In the genomic region with DNA sequence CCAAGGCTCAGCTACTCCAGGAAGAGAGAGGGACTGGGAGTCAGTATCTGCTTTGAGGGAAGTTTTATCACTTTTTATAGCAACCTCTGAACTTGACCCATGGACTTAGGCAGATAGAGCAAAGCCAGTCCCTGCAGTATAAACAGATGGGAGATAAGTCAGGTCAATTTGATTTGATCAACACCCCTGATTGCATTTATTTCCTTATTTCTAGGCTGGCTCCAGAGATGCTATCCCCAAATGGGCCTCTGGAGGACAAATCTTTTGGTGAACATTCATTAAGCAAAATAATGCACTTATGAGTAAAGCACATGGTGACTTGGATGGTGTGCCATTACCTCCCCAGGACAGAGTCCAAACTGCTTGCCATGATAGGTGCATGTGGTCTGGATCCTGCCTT, we compare ENCODE assay signal across 23 cellular contexts. TPM values are rescaled to one million over a fixed set of nuclear protein-coding genes. Genes with fewer than 3 reads are reported as not detected.
DNase-seq lines count a peak whose midpoint lies in the region; ATAC-seq and TF ChIP-seq lines count a peak whose summit lies in the region.
"Had no signal": no experiment of that assay in that cellular context is flagged by ENCODE, and none has a peak within 500 bp of the region (broad histone marks: within the 10 kb centered on the region; RNA-seq: fewer than 3 reads in every experiment).

No MANE protein-coding gene starts in this region.

- H3K9me3 ChIP-seq in heart right ventricle: no peaks in the 10 kb centered on the region
- no peaks in the 10 kb centered on the region for H3K9me3 ChIP-seq in mucosa of descending colon
- H3K9me3 ChIP-seq: BLaER1 treated with 17β-estradiol and CSF1 and Interleukin-3, amounts not matched to agents 10 nM and 100 nM had no signal

- DNase-seq in Right ventricle myocardium superior (no peak), heart right ventricle (no peak), mucosa of descending colon (peak in 1 of 3 donors; percentile 39), GM19240 (ENCODE audit: insufficient read length, low spot score) (no peak), NCI-H446 (lab: John Stamatoyannopoulos, UW) (no peak), T1000 (lab: John Stamatoyannopoulos, UW) (no peak)
- DNase-seq: 8988T; CD8-positive, alpha-beta T cell; DND-41; HCEC 1CT; KG1; NCI-H1092 treated with DMSO at 0.1 percent for 48 hours; NCI-H146; NCI-H2029; NCI-H2227 treated with DMSO at 0.1 percent for 48 hours; NCI-H510A treated with DMSO at 0.1 percent for 48 hours; NCI-H748 treated with DMSO at 0.1 percent for 48 hours; PC-9 had no signal

- no peaks in the 10 kb centered on the region for H3K36me3 ChIP-seq in heart right ventricle
- no peaks in the 10 kb centered on the region for H3K36me3 ChIP-seq in mucosa of descending colon (ENCODE audit: low read depth)
- H3K36me3 ChIP-seq: BLaER1 treated with 17β-estradiol and CSF1 and Interleukin-3, amounts not matched to agents 10 nM and 100 nM had no signal

- intact Hi-C loops in Right ventricle myocardium superior (cut with DNase I) (no loop called here), heart right ventricle (cut with DNase I) (no loop called here), mucosa of descending colon (cut with DNase I, micrococcal nuclease) (no loop called here)

- ATAC-seq in Right ventricle myocardium superior (ENCODE audit: poor library complexity): peak; percentile 27
- no peak for ATAC-seq in heart right ventricle
- ATAC-seq in mucosa of descending colon: peak; percentile 96
- ATAC-seq: CD8-positive, alpha-beta T cell; GM12878; GM23338 had no signal

- H3K27ac ChIP-seq in heart right ventricle: no peak overlapping the region
- peak overlapping the region; percentile 48 for H3K27ac ChIP-seq in VCaP
- H3K27ac ChIP-seq: BLaER1 treated with 17β-estradiol and CSF1 and Interleukin-3, amounts not matched to agents 10 nM and 100 nM; PC-9 had no signal

- H3K4me3 ChIP-seq in heart right ventricle (no peak overlapping the region), mucosa of descending colon (no peak overlapping the region)
- H3K4me3 ChIP-seq: BLaER1 treated with 17β-estradiol and CSF1 and Interleukin-3, amounts not matched to agents 10 nM and 100 nM; GM12878; GM23338; PC-9 had no signal

- no peaks in the 10 kb centered on the region for H3K27me3 ChIP-seq in heart right ventricle
- H3K27me3 ChIP-seq: BLaER1 treated with 17β-estradiol and CSF1 and Interleukin-3, amounts not matched to agents 10 nM and 100 nM had no signal

- no peak for TF ChIP-seq CTCF in heart right ventricle (IDR thresholded peaks at IDR 0.05)
- no peak; the same call in 1 of the 2 replicates for TF ChIP-seq CTCF in VCaP (conservative IDR thresholded peaks at IDR 0.05)
- no peak for TF ChIP-seq CTCF in mucosa of descending colon (IDR thresholded peaks at IDR 0.05)

- H3K4me1 ChIP-seq in heart right ventricle (no peaks in the 10 kb centered on the region), mucosa of descending colon (ENCODE audit: low read depth) (peaks cover 17% of the 10 kb centered on the region)
- H3K4me1 ChIP-seq: BLaER1 treated with 17β-estradiol and CSF1 and Interleukin-3, amounts not matched to agents 10 nM and 100 nM had no signal

RNA-seq across cellular contexts. Expression of gene IDH3A, which starts 8.9 kb away (rescaled TPM):
- 448 TPM for total RNA-seq in Right ventricle myocardium superior
- 100 to 1,000 TPM; 315 to 509 (median 460) TPM for total RNA-seq in heart right ventricle
- polyA plus RNA-seq in heart right ventricle: 100 to 1,000 TPM; 110 to 125 TPM
- total RNA-seq in mucosa of descending colon: 100 to 1,000 TPM; 183 to 227 (median 207) TPM

RNA-seq across cellular contexts. Expression of gene CIB2, which starts 9.1 kb away (rescaled TPM):
- 21.9 TPM for total RNA-seq in Right ventricle myocardium superior
- 10 to 100 TPM in 7 of 10 donors, 1 to 10 TPM in 3; 4.0 to 32.3 (median 17.1) TPM for total RNA-seq in heart right ventricle
- 1 to 10 TPM; 2.6 to 3.9 TPM for polyA plus RNA-seq in heart right ventricle
- 10 to 100 TPM in 2 of 3 donors, 1 to 10 TPM in 1; 8.1 to 13.7 (median 10.9) TPM for total RNA-seq in mucosa of descending colon

RNA-seq across cellular contexts. Expression of gene SH2D7, which starts 47.9 kb away (rescaled TPM):
- total RNA-seq in Right ventricle myocardium superior (not detected), heart right ventricle (not detected), mucosa of descending colon (1 to 10 TPM; 1.9 to 2.8 (median 2.2) TPM)
- polyA plus RNA-seq in heart right ventricle: not detected
- total RNA-seq: CD8-positive, alpha-beta T cell; GM23338; HT1080; PC-9 had no signal

Comparison
In these comparisons a context has a peak if more than half of its experiments do, and no peak if none do; other contexts are left out.
1. ATAC-seq: peak in Right ventricle myocardium superior (single experiment) and mucosa of descending colon (single experiment); none in heart right ventricle (0 of 8).